ENCODE assay signal across 10 cellular contexts in the genomic region with DNA sequence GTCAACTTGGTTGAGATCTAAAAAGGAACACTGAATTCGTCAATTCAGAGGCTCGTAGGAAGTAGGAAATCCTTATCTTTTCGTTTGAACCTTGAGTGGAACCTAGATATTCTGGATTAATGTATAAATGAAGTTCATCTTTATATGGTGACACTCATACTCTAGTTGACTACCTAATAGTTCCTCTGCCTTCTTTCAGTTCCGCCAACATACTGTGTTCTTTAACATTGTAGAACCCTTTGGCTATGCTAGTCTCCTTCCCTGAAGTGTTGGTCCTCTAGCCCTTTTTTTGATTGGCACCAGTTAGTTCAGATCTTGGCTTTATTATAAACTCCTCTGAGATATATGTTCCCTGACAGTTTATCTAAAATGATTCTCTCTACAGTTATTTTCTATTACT. TPM values are rescaled to one million over a fixed set of nuclear protein-coding genes. Genes with fewer than 3 reads are reported as not detected.
DNase-seq lines count a peak whose midpoint lies in the region; ATAC-seq and TF ChIP-seq lines count a peak whose summit lies in the region.
"Had no signal": no experiment of that assay in that cellular context is flagged by ENCODE, and none has a peak within 500 bp of the region (broad histone marks: within the 10 kb centered on the region; RNA-seq: fewer than 3 reads in every experiment).

No MANE protein-coding gene starts in this region.

- WGBS in ovary, 3 donors: 61 to 68% (median 67%) methylated on average over 4 of the region's 4 CpGs

- H3K4me3 Mint-ChIP-seq in CD4-positive, alpha-beta memory T cell: no peak overlapping the region
- H3K4me3 Mint-ChIP-seq: activated CD8-positive, alpha-beta memory T cell treated with anti-CD3 and anti-CD28 coated beads, Interleukin-2, amount 10 ng/mL, durations not matched to agents 7 days and 5 days had no signal

- H3K4me1 ChIP-seq in CD4-positive, alpha-beta memory T cell (ENCODE audit: insufficient read depth, low read length): peaks cover 56% of the 10 kb centered on the region
- peaks cover 5% of the 10 kb centered on the region for H3K4me1 ChIP-seq in ovary (ENCODE audit: insufficient read depth)

- POLR2A ChIA-PET in CD4-positive, alpha-beta memory T cell (lab: Charles Lee; ENCODE audit: partially characterized antibody): interaction anchor here (0.8 to 9.9 kb wide), 17 partner anchors 10 to 244 kb away, joined by 3 to 666 read pairs (median 8); a partner anchor contains a TSS

- peaks cover 25 to 52% (median 43%) of the 10 kb centered on the region in 4 donors for H3K4me1 Mint-ChIP-seq in CD4-positive, alpha-beta memory T cell

- no peaks in the 10 kb centered on the region for H3K27me3 Mint-ChIP-seq in CD4-positive, alpha-beta memory T cell
- H3K27me3 Mint-ChIP-seq: activated CD8-positive, alpha-beta memory T cell treated with anti-CD3 and anti-CD28 coated beads, Interleukin-2, amount 10 ng/mL, durations not matched to agents 7 days and 5 days had no signal

- no peak for TF ChIP-seq CTCF in ovary (IDR thresholded peaks at IDR 0.05)

- CTCF ChIA-PET in CD4-positive, alpha-beta memory T cell (lab: Charles Lee; ENCODE audit: partially characterized antibody): interaction anchor here (1.0 to 7.3 kb wide), 4 partner anchors 9 to 29 kb away, joined by 3 to 132 read pairs (median 5); no protein-coding TSS in a partner anchor

- peaks cover 12% of the 10 kb centered on the region for H3K36me3 ChIP-seq in CD4-positive, alpha-beta memory T cell (ENCODE audit: insufficient read depth, low read length)
- no peaks in the 10 kb centered on the region for H3K36me3 ChIP-seq in ovary

- peaks cover 21 to 32% of the 10 kb centered on the region in 2 donors for H3K36me3 Mint-ChIP-seq in CD4-positive, alpha-beta memory T cell

- H3K9me3 Mint-ChIP-seq in CD4-positive, alpha-beta memory T cell: peaks cover 0 to 2% (median 0%) of the 10 kb centered on the region in 8 donors

- no peak for DNase-seq in CD4-positive, alpha-beta memory T cell
- DNase-seq in NOMO-1 treated with DMSO at 0.1 percent for 48 hours (lab: John Stamatoyannopoulos, UW; ENCODE audit: unreplicated experiment) (peak; percentile 31), epithelial cell of prostate (ENCODE audit: low read depth, low spot score) (no peak), ovary (no peak), HCEC 1CT (no peak), DMS153 (lab: John Stamatoyannopoulos, UW) (no peak)
- DNase-seq in stimulated activated CD4-positive, alpha-beta T cell treated with anti-CD3 and anti-CD28 coated beads, Interleukin-15, amount 100 ng/mL, for 24 hours: no peak
- DNase-seq: NCI-H2171 had no signal

- H3K27ac Mint-ChIP-seq in CD4-positive, alpha-beta memory T cell: peak overlapping the region in 1 of 7 donors; percentile 97
- H3K27ac Mint-ChIP-seq: activated CD8-positive, alpha-beta memory T cell treated with anti-CD3 and anti-CD28 coated beads, Interleukin-2, amount 10 ng/mL, durations not matched to agents 7 days and 5 days had no signal

- TF ChIP-seq EP300 in ovary (IDR thresholded peaks at IDR 0.05): no peak

- no peaks in the 10 kb centered on the region for H3K9me3 ChIP-seq in CD4-positive, alpha-beta memory T cell (ENCODE audit: control insufficient read depth in 1 of 2, low read length in 2 of 2)
- H3K9me3 ChIP-seq in ovary: no peaks in the 10 kb centered on the region

- H3K27ac ChIP-seq in CD4-positive, alpha-beta memory T cell (ENCODE audit: low read depth, low read length): peak overlapping the region; percentile 97
- H3K27ac ChIP-seq in epithelial cell of prostate (peak overlapping the region; percentile 87), ovary (peak overlapping the region in 1 of 2 donors; percentile 95)

- peak overlapping the region; percentile 74 to 97 for H3K4me3 ChIP-seq in CD4-positive, alpha-beta memory T cell (ENCODE audit: low read length in 2 of 2)
- H3K4me3 ChIP-seq in ovary: peak overlapping the region; percentile 71

- no peaks in the 10 kb centered on the region for H3K27me3 ChIP-seq in CD4-positive, alpha-beta memory T cell (ENCODE audit: insufficient read depth, low read length)
- no peaks in the 10 kb centered on the region for H3K27me3 ChIP-seq in ovary

- ATAC-seq in HG02610 (IDR thresholded peaks at IDR 0.05; ENCODE audit: unreplicated experiment): no peak

- intact Hi-C loops in CD4-positive, alpha-beta memory T cell (cut with micrococcal nuclease): loop anchor here (5.0 to 10.0 kb wide), 4 partner anchors 217 to 660 kb away; a partner anchor contains a TSS
- intact Hi-C loops in ovary (cut with DNase I): loop anchor here in 2 of 4 donors (5.0 to 10.0 kb wide), 5 partner anchors 100 to 443 kb away; a partner anchor contains a TSS

- TF ChIP-seq POLR2A in ovary (IDR thresholded peaks at IDR 0.05): no peak

RNA-seq across cellular contexts. Expression of a gene that starts 1.5 kb away (rescaled TPM):
- 100 to 1,000 TPM; 525 to 555 TPM for total RNA-seq in CD4-positive, alpha-beta memory T cell
- 10 to 100 TPM; 48.6 to 59.0 TPM for polyA plus RNA-seq in CD4-positive, alpha-beta memory T cell
- total RNA-seq in ovary: 100 to 1,000 TPM in 1 of 7 donors, 10 to 100 TPM in 6; 55.1 to 104 (median 82.7) TPM
- polyA plus RNA-seq in ovary: 10 to 100 TPM; 29.2 to 34.5 TPM

RNA-seq across cellular contexts. Expression of a gene that starts 1.9 kb away (rescaled TPM):
- total RNA-seq in CD4-positive, alpha-beta memory T cell: 10 to 100 TPM; 67.6 to 71.3 TPM
- polyA plus RNA-seq in CD4-positive, alpha-beta memory T cell: 10 to 100 TPM; 24.8 to 34.0 TPM
- 10 to 100 TPM; 12.8 to 23.3 (median 16.6) TPM for total RNA-seq in ovary
- polyA plus RNA-seq in ovary: 1 to 10 TPM; 6.2 to 8.7 TPM

Comparison
In these comparisons a context has a peak if more than half of its experiments do, and no peak if none do; other contexts are left out.
1. RNA of a gene that starts 1.5 kb away (total RNA-seq): 525 to 555 TPM in CD4-positive, alpha-beta memory T cell; 55.1 to 104 TPM in ovary; every median in the first group is over 4 times any median in the second.